In genomic region chr11:92979176-92979575, GRCh38 we compare ENCODE assay signal across 15 cellular contexts. TPM values are rescaled to one million over a fixed set of nuclear protein-coding genes. Genes with fewer than 3 reads are reported as not detected.
DNase-seq lines count a peak whose midpoint lies in the region; ATAC-seq, FAIRE-seq and TF ChIP-seq lines count a peak whose summit lies in the region.
"Had no signal": no experiment of that assay in that cellular context is flagged by ENCODE, and none has a peak within 500 bp of the region (broad histone marks: within the 10 kb centered on the region; RNA-seq: fewer than 3 reads in every experiment).

No MANE protein-coding gene starts in this region.

- H3K27ac ChIP-seq in HepG2 (ENCODE audit: extremely low read length, insufficient read depth, low read length) (no peak overlapping the region), right lobe of liver (no peak overlapping the region), fibroblast of lung (ENCODE audit: insufficient read depth, low read length) (no peak overlapping the region)

- ATAC-seq in HepG2 (no peak), right lobe of liver (no peak), SK-N-SH treated with all-trans-retinoic acid at 6 μM for 48 hours (peak; percentile 77)
- ATAC-seq: left colon, sciatic nerve, T-cell had no signal

- intact Hi-C loops in HepG2 (cut with micrococcal nuclease; ENCODE audit: unreplicated experiment) (no loop called here), right lobe of liver (cut with DNase I) (no loop called here)

- in situ Hi-C loops in HepG2 (cut with HindIII; ENCODE audit: extremely low pct_ligation_motif_present, low pct_unique_long_range_greater_than_20kb): no loop called here

- no TSS peak for BruUV-seq in HepG2 (replicated peaks; lab: Mats Ljungman, UMichigan)

- FAIRE-seq in HepG2 (lab: Jason Lieb, UNC): no peak
- no peak for FAIRE-seq in urothelium cell line (lab: Jason Lieb, UNC)
- FAIRE-seq: HTR-8/SVneo had no signal

- H3K4me1 ChIP-seq in HepG2 (ENCODE audit: insufficient read depth, low read length) (peaks cover 13% of the 10 kb centered on the region), right lobe of liver (no peaks in the 10 kb centered on the region), fibroblast of lung (ENCODE audit: control insufficient read depth, extremely low read depth, insufficient read depth, low read length) (peaks cover 2% of the 10 kb centered on the region)

- H3K9ac ChIP-seq in HepG2 (ENCODE audit: insufficient read depth, low read depth, low read length) (no peak overlapping the region), fibroblast of lung (ENCODE audit: insufficient read depth, low read length) (no peak overlapping the region)

- H3K9me3 ChIP-seq in HepG2 (ENCODE audit: low read length): no peaks in the 10 kb centered on the region
- no peaks in the 10 kb centered on the region for H3K9me3 ChIP-seq in right lobe of liver
- H3K9me3 ChIP-seq in fibroblast of lung (ENCODE audit: control insufficient read depth, insufficient read depth, low read depth, low read length): no peaks in the 10 kb centered on the region

- H2AFZ ChIP-seq in HepG2 (ENCODE audit: low read length) (no peak overlapping the region), fibroblast of lung (ENCODE audit: low read length) (no peak overlapping the region)

- TF ChIP-seq CTCF in HepG2 (CRISPR knock-in tag; IDR thresholded peaks at IDR 0.05) (no peak), right lobe of liver (IDR thresholded peaks at IDR 0.05) (no peak), fibroblast of lung (conservative IDR thresholded peaks at IDR 0.05 in 1 of 2, IDR thresholded peaks at IDR 0.05 in 1 of 2; ENCODE audit: low read depth in 1 of 2, low read length in 2 of 2) (no peak)

- no peak for TF ChIP-seq RAD21 in HepG2 (CRISPR knock-in tag; IDR thresholded peaks at IDR 0.05)

- TF ChIP-seq POLR2A in HepG2 (IDR thresholded peaks at IDR 0.05; ENCODE audit: insufficient read depth in 1 of 2, low read depth in 2 of 2, low read length in 2 of 2) (no peak), right lobe of liver (IDR thresholded peaks at IDR 0.05) (no peak)

- WGBS in HepG2 (ENCODE audit: low lambda C conversion rate): 14% methylated on average over 1 of the region's 1 CpG
- WGBS in right lobe of liver (ENCODE audit: insufficient coverage, low coverage, low lambda C conversion rate, missing lambda C conversion rate): no CpG with 5 or more reads among the region's 1 CpG

- TF ChIP-seq EP300 in HepG2 (IDR thresholded peaks at IDR 0.05; ENCODE audit: low read depth in 2 of 2, low read length in 2 of 2) (no peak), HepG2 (CRISPR knock-in tag; IDR thresholded peaks at IDR 0.05; ENCODE audit: borderline replicate concordance) (no peak)

- H3K4me3 ChIP-seq in HepG2 (replicated peaks in 1 of 3; ENCODE audit: insufficient read depth in 1 of 3, low read depth in 2 of 3, low read length in 3 of 3): no peak overlapping the region
- no peak overlapping the region for H3K4me3 ChIP-seq in right lobe of liver
- H3K4me3 ChIP-seq in fibroblast of lung (replicated peaks in 1 of 4; ENCODE audit: control extremely low read depth in 1 of 4, insufficient read depth in 1 of 4, low read depth in 3 of 4, low read length in 4 of 4): no peak overlapping the region

- H3K36me3 ChIP-seq in HepG2 (replicated peaks in 1 of 2; ENCODE audit: control insufficient read depth in 1 of 2, insufficient read depth in 2 of 2, low read length in 2 of 2) (no peaks in the 10 kb centered on the region), right lobe of liver (no peaks in the 10 kb centered on the region), fibroblast of lung (ENCODE audit: control insufficient read depth, insufficient read depth, low read length) (no peaks in the 10 kb centered on the region)

- H4K20me1 ChIP-seq in HepG2 (ENCODE audit: insufficient read depth, low read length): no peaks in the 10 kb centered on the region
- no peaks in the 10 kb centered on the region for H4K20me1 ChIP-seq in fibroblast of lung (ENCODE audit: control insufficient read depth, extremely low read depth, insufficient read depth, low read length)

- H3K79me2 ChIP-seq in HepG2 (ENCODE audit: insufficient read depth, low read length): no peaks in the 10 kb centered on the region
- H3K79me2 ChIP-seq in fibroblast of lung (ENCODE audit: control insufficient read depth, insufficient read depth, low read length): no peaks in the 10 kb centered on the region

- no peak overlapping the region for H3K4me2 ChIP-seq in HepG2 (ENCODE audit: low read depth, low read length)
- no peak overlapping the region for H3K4me2 ChIP-seq in fibroblast of lung (ENCODE audit: extremely low read depth, insufficient read depth, low read length)

- peaks cover 0 to 2% of the 10 kb centered on the region in 2 experiments; a peak in 1 of 5 replicates for H3K27me3 ChIP-seq in HepG2 (ENCODE audit: control insufficient read depth in 1 of 2, insufficient read depth in 2 of 2, low read length in 2 of 2)
- no peaks in the 10 kb centered on the region for H3K27me3 ChIP-seq in right lobe of liver
- no peaks in the 10 kb centered on the region for H3K27me3 ChIP-seq in fibroblast of lung (ENCODE audit: control insufficient read depth, insufficient read depth, low read length)

- DNase-seq in HepG2 (ENCODE audit: low spot score) (no peak), right lobe of liver (no peak), fibroblast of lung (ENCODE audit: low read depth in 2 of 2) (peak; percentile 29 to 78), urothelium cell line (ENCODE audit: low spot score) (peak; percentile 40), NCI-H1930 (lab: John Stamatoyannopoulos, UW) (no peak)
- DNase-seq in activated naive CD4-positive, alpha-beta T cell (lab: John Stamatoyannopoulos, UW): no peak
- no peak for DNase-seq in activated effector memory CD4-positive, alpha-beta T cell treated with anti-CD3 and anti-CD28 coated beads, Interleukin-2, amount 50 U/mL, for 16 hours
- DNase-seq: activated CD4-positive, CD25-positive, alpha-beta regulatory T cell; H7; left colon; T-cell had no signal

- CTCF ChIA-PET in HepG2 (lab: Yijun Ruan, JAX; ENCODE audit: low intra/inter-chr PET ratio, low total read pairs): no interaction called here

- POLR2A ChIA-PET in HepG2 (lab: Yijun Ruan, JAX): no interaction called here

TF ChIP-seq in HepG2, 621 proteins besides CTCF, POLR2A, EP300 and RAD21 (continues in another document):
- TF ChIP-seq ZSCAN9 (CRISPR knock-in tag; IDR thresholded peaks at IDR 0.05; ENCODE audit: borderline replicate concordance): no peak
- no peak for TF ChIP-seq ATM (IDR thresholded peaks at IDR 0.05; ENCODE audit: borderline replicate concordance)
- TF ChIP-seq ATF7 (IDR thresholded peaks at IDR 0.05): peak; percentile 40; the same call in 1 of the 2 replicates
- TF ChIP-seq ATF7 (CRISPR knock-in tag; IDR thresholded peaks at IDR 0.05): no peak

TF ChIP-seq in SK-N-SH treated with all-trans-retinoic acid at 6 μM for 48 hours, 23 proteins besides CTCF, POLR2A, EP300 and RAD21:
- no peak for TF ChIP-seq CSDC2 (CRISPR knock-in tag; IDR thresholded peaks at IDR 0.05)

RNA-seq across cellular contexts. Expression of gene MTNR1B, which starts 9.7 kb away (rescaled TPM):
- not detected in 2 replicates for total RNA-seq in HepG2 (2016; rRNA removed; fragmentation: Illumina TruSeq; extraction: Trizol)
- not detected in 2 replicates for total RNA-seq in HepG2 (2016; cell fraction: cytosol; rRNA removed; fragmentation: Illumina TruSeq; extraction: Trizol; ENCODE audit: low read depth)
- not detected in 2 replicates for total RNA-seq in HepG2 (2016; cell fraction: insoluble cytoplasmic fraction; rRNA removed; fragmentation: Illumina TruSeq; extraction: Trizol)
- not detected in 2 replicates for total RNA-seq in HepG2 (2016; cell fraction: membrane; rRNA removed; fragmentation: Illumina TruSeq; extraction: Trizol)
- not detected in 2 replicates for total RNA-seq in HepG2 (2016; cell fraction: nucleus; rRNA removed; fragmentation: Illumina TruSeq; extraction: Trizol)
- polyA plus RNA-seq in HepG2 (2011; rRNA removed): not detected in 2 replicates
- not detected in 2 replicates for polyA plus RNA-seq in HepG2 (2011; cell fraction: cytosol; rRNA removed)
- not detected in 2 replicates for polyA plus RNA-seq in HepG2 (2011; cell fraction: nucleus; rRNA removed)
- polyA plus RNA-seq in HepG2 (2012): not detected in 2 replicates
- not detected in 2 replicates for polyA plus RNA-seq in HepG2 (2016; cell fraction: cytosol; fragmentation: Illumina TruSeq; extraction: Trizol; ENCODE audit: low read depth)
- not detected in 2 replicates for polyA plus RNA-seq in HepG2 (2016; cell fraction: insoluble cytoplasmic fraction; fragmentation: Illumina TruSeq; extraction: Trizol; ENCODE audit: low read depth)
- polyA plus RNA-seq in HepG2 (2016; cell fraction: membrane; fragmentation: Illumina TruSeq; extraction: Trizol; ENCODE audit: low read depth): not detected in 2 replicates
- not detected in 2 replicates for polyA plus RNA-seq in HepG2 (2016; cell fraction: nucleus; fragmentation: Illumina TruSeq; extraction: Trizol; ENCODE audit: insufficient read depth, low read depth)
- not detected in 2 replicates for polyA minus RNA-seq in HepG2 (2011; rRNA and poly(A)+ RNA removed; ENCODE audit: low replicate concordance)
- polyA minus RNA-seq in HepG2 (2011; cell fraction: cytosol; rRNA and poly(A)+ RNA removed): not detected in 2 replicates
- not detected in 2 replicates for polyA minus RNA-seq in HepG2 (2011; cell fraction: nucleus; rRNA and poly(A)+ RNA removed)
- total RNA-seq in right lobe of liver: not detected
- not detected in 2 replicates for total RNA-seq in fibroblast of lung
- polyA plus RNA-seq in fibroblast of lung: 0.26 TPM in 1 of 2 replicates, not detected in the other
- polyA plus RNA-seq in fibroblast of lung (2012): not detected in 2 replicates
- not detected in 2 replicates for polyA minus RNA-seq in fibroblast of lung (ENCODE audit: low replicate concordance)
- total RNA-seq: H7, left colon, sciatic nerve, T-cell had no signal
- polyA plus RNA-seq: esophagus had no signal

Comparison
In these comparisons a context has a peak if more than half of its experiments do, and no peak if none do; other contexts are left out.
1. DNase-seq: peak in fibroblast of lung (2 of 2) and urothelium cell line (single experiment); none in HepG2 (single experiment), right lobe of liver (0 of 3), activated naive CD4-positive, alpha-beta T cell (0 of 4), activated effector memory CD4-positive, alpha-beta T cell treated with anti-CD3 and anti-CD28 coated beads, Interleukin-2, amount 50 U/mL, for 16 hours (single experiment) and NCI-H1930 (0 of 2).